Comparison of ENCODE assay signal across 1 cellular context in the genomic region with DNA sequence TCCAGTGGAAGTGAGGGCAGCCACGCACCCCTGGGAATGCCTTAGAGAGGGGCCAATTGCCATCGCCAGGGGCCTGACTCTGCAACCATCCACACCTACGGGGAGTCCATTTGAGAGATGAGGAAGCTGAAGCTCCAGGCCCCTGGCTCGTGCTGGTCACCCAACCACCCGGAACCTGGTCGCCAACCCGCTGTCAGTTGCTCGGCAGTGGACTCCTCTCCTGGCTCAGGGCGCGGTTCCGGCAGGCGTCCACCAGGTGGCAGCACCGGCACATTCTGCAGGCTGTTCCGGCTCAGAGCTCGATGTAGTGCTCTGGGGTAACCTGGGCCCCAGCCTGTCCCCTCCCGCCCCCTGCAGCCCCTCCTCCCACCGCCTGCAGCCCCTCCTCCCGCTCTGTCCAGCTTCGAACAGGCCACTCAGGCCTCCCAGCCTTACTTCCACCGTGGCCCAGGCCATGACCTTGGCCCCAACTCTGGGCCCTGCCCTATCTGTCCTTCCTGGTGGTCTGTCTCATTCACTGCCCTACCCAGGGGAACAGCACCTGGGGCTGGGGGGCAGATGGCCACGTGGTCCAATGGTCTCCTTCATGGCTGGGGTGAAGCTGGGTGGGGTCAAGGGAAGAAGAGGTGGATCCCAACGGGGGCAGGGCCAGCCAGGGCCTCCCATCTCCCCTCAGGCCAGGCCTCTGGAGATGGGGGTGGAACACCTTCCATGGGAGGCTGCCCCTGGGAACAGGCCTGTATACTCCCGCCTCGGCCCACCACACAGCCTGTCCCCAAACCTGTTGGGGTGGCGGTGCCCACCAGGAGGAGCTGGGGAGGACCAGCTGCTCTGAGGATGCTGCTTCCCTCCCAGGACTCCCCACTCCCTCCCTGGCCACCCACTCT.
A peak's percentile ranks its signal among the peaks of the same experiment; 100 is the strongest.
TF ChIP-seq lines count a peak whose summit lies in the region.

No MANE protein-coding gene starts in this region.

TF ChIP-seq in neural cell, 6 proteins besides CTCF, POLR2A, EP300 and RAD21:
- TF ChIP-seq TAF1 (IDR thresholded peaks at IDR 0.05; ENCODE audit: low read depth) (no peak), POLR2AphosphoS5 (IDR thresholded peaks at IDR 0.05) (no peak), SMC3 (conservative IDR thresholded peaks at IDR 0.05; ENCODE audit: poor library complexity) (peak; percentile 76), MXI1 (conservative IDR thresholded peaks at IDR 0.05; ENCODE audit: poor library complexity, severe bottlenecking) (no peak), EZH2 (IDR thresholded peaks at IDR 0.05; ENCODE audit: borderline replicate concordance, insufficient read depth, low read length, poor library complexity, severe bottlenecking) (no peak)
- TF ChIP-seq, protein P1, sequence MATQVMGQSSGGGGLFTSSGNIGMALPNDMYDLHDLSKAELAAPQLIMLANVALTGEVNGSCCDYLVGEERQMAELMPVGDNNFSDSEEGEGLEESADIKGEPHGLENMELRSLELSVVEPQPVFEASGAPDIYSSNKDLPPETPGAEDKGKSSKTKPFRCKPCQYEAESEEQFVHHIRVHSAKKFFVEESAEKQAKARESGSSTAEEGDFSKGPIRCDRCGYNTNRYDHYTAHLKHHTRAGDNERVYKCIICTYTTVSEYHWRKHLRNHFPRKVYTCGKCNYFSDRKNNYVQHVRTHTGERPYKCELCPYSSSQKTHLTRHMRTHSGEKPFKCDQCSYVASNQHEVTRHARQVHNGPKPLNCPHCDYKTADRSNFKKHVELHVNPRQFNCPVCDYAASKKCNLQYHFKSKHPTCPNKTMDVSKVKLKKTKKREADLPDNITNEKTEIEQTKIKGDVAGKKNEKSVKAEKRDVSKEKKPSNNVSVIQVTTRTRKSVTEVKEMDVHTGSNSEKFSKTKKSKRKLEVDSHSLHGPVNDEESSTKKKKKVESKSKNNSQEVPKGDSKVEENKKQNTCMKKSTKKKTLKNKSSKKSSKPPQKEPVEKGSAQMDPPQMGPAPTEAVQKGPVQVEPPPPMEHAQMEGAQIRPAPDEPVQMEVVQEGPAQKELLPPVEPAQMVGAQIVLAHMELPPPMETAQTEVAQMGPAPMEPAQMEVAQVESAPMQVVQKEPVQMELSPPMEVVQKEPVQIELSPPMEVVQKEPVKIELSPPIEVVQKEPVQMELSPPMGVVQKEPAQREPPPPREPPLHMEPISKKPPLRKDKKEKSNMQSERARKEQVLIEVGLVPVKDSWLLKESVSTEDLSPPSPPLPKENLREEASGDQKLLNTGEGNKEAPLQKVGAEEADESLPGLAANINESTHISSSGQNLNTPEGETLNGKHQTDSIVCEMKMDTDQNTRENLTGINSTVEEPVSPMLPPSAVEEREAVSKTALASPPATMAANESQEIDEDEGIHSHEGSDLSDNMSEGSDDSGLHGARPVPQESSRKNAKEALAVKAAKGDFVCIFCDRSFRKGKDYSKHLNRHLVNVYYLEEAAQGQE (IDR thresholded peaks at IDR 0.05; ENCODE audit: borderline replicate concordance), result no peak
